Comparison of ENCODE assay signal across 18 cellular contexts in genomic region chr9:74555015-74555414, GRCh38. TPM values are rescaled to one million over a fixed set of nuclear protein-coding genes. Genes with fewer than 3 reads are reported as not detected.
DNase-seq lines count a peak whose midpoint lies in the region; ATAC-seq and TF ChIP-seq lines count a peak whose summit lies in the region.
"Had no signal": no experiment of that assay in that cellular context is flagged by ENCODE, and none has a peak within 500 bp of the region (broad histone marks: within the 10 kb centered on the region; RNA-seq: fewer than 3 reads in every experiment).

No MANE protein-coding gene starts in this region.

- TF ChIP-seq CTCF in parathyroid adenoma (IDR thresholded peaks at IDR 0.05): no peak

- DNase-seq in Right ventricle myocardium superior (no peak), cardiac septum (ENCODE audit: low spot score) (no peak), fibroblast of gingiva (ENCODE audit: low read depth) (peak; percentile 3), NCI-H510A (lab: John Stamatoyannopoulos, UW) (no peak), CD1c-positive myeloid dendritic cell (ENCODE audit: extremely low spot score) (no peak), NCI-H345 (lab: John Stamatoyannopoulos, UW) (no peak)
- DNase-seq: CD4-positive, alpha-beta T cell; immature natural killer cell; NCI-H1930; NCI-H748 treated with DMSO at 0.1 percent for 48 hours; T-helper 1 cell; trophoblast cell had no signal

- H3K36me3 ChIP-seq in parathyroid adenoma (ENCODE audit: control insufficient read depth, insufficient read depth, low read length): no peaks in the 10 kb centered on the region
- H3K36me3 ChIP-seq: gastroesophageal sphincter had no signal

- no peaks in the 10 kb centered on the region for H3K79me2 ChIP-seq in parathyroid adenoma

- intact Hi-C loops in Right ventricle myocardium superior (cut with DNase I) (no loop called here), cardiac septum (cut with DNase I) (no loop called here)

- no peaks in the 10 kb centered on the region for H3K27me3 ChIP-seq in parathyroid adenoma (ENCODE audit: control insufficient read depth, insufficient read depth, low read length)
- H3K27me3 ChIP-seq: gastroesophageal sphincter had no signal

- no peak overlapping the region for H3K4me2 ChIP-seq in parathyroid adenoma (ENCODE audit: low read length)

- peaks cover 4% of the 10 kb centered on the region for H3K4me1 ChIP-seq in parathyroid adenoma
- H3K4me1 ChIP-seq: gastroesophageal sphincter had no signal

- H3K4me3 ChIP-seq in parathyroid adenoma (ENCODE audit: low read depth, low read length): no peak overlapping the region
- H3K4me3 ChIP-seq: gastroesophageal sphincter had no signal

- peak; percentile 87 for ATAC-seq in Right ventricle myocardium superior (ENCODE audit: poor library complexity)
- ATAC-seq in HG02981 (IDR thresholded peaks at IDR 0.05; ENCODE audit: unreplicated experiment): no peak
- ATAC-seq: gastroesophageal sphincter; HCT116; stimulated activated effector memory CD8-positive, alpha-beta T cell treated with anti-CD3 and anti-CD28 coated beads, Interleukin-12 subunit alpha, Interleukin-12 subunit beta, amount 100 ng/mL, for 72 hours had no signal

- no peak overlapping the region for H3K27ac ChIP-seq in parathyroid adenoma
- H3K27ac ChIP-seq: gastroesophageal sphincter had no signal

- no peak overlapping the region for H3K9ac ChIP-seq in parathyroid adenoma

- peak overlapping the region; percentile 25 for H2AFZ ChIP-seq in parathyroid adenoma

- no peaks in the 10 kb centered on the region for H3K9me3 ChIP-seq in parathyroid adenoma (ENCODE audit: control insufficient read depth, low read length)
- H3K9me3 ChIP-seq: gastroesophageal sphincter had no signal

RNA-seq across cellular contexts. Expression of gene RORB, which starts 57.9 kb away (rescaled TPM):
- total RNA-seq in Right ventricle myocardium superior (5.7 TPM), cardiac septum (0.73 TPM)
- total RNA-seq: CD4-positive, alpha-beta T cell; endothelial cell of umbilical vein had no signal
